In the genomic region with DNA sequence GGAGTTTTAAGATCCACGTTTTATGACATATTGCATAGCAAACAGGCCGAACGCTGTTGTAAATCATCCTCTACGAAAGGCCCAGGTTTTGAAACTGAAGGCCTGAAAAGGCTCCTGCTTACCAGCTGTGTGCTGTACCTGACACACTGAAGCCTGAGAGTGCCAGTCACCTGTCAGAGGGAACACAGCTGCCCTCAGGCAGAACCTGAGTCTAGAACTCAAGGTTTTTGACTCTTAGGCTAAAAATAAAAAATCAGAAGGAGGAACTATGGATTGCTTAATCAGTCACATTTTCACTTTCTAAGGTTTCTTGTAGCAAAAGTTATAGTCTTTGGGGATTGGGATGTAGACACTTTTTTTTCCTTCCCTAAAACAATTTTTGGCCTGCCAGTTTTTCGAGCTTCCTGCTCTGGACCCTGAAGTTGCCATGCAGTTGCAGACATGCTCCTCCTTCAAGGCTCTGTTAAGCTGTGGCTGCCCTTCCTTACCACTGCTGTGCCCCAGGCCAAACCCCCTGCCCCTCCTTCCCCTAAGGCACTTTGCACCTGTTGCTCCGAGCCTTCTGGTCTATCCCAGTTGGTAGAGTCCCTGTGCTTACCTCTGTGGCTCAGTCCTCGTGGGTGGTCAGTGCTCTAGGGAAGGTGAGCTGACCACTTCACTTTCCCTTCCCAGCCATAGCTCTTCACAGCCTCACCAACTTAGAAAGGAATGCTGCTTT, we compare ENCODE assay signal across 8 cellular contexts.
DNase-seq lines count a peak whose midpoint lies in the region; ATAC-seq lines count a peak whose summit lies in the region.

No MANE protein-coding gene starts in this region.

- no peak for ATAC-seq in stimulated activated naive CD8-positive, alpha-beta T cell treated with anti-CD3 and anti-CD28 coated beads, Interleukin-15, amount 100 ng/mL, for 72 hours
- ATAC-seq in HG03521 (IDR thresholded peaks at IDR 0.05; ENCODE audit: unreplicated experiment): no peak

- no peaks in the 10 kb centered on the region for H3K9me3 Mint-ChIP-seq in stimulated activated naive CD8-positive, alpha-beta T cell treated with anti-CD3 and anti-CD28 coated beads, Interleukin-15, amount 100 ng/mL, for 72 hours

- no peak overlapping the region for H3K4me3 Mint-ChIP-seq in stimulated activated naive CD8-positive, alpha-beta T cell treated with anti-CD3 and anti-CD28 coated beads, Interleukin-15, amount 100 ng/mL, for 72 hours

- DNase-seq in DMS 273 (lab: John Stamatoyannopoulos, UW; ENCODE audit: unreplicated experiment) (peak; percentile 20), DMS 273 treated with DMSO at 0.1 percent for 48 hours (lab: John Stamatoyannopoulos, UW) (no peak), SKM-1 (lab: John Stamatoyannopoulos, UW; ENCODE audit: unreplicated experiment) (peak; percentile 51), islet precursor cell (peak; percentile 54), NCI-H1092 treated with DMSO at 0.1 percent for 48 hours (lab: John Stamatoyannopoulos, UW) (no peak)
- no peak for DNase-seq in stimulated activated naive CD8-positive, alpha-beta T cell treated with anti-CD3 and anti-CD28 coated beads, Interleukin-15, amount 100 ng/mL, for 72 hours
- DNase-seq in effector CD4-positive, alpha-beta T cell: no peak

- peak overlapping the region; percentile 64 to 93 for H3K27ac Mint-ChIP-seq in stimulated activated naive CD8-positive, alpha-beta T cell treated with anti-CD3 and anti-CD28 coated beads, Interleukin-15, amount 100 ng/mL, for 72 hours

- H3K4me1 Mint-ChIP-seq in stimulated activated naive CD8-positive, alpha-beta T cell treated with anti-CD3 and anti-CD28 coated beads, Interleukin-15, amount 100 ng/mL, for 72 hours: peaks cover 33% of the 10 kb centered on the region

- H3K27me3 Mint-ChIP-seq in stimulated activated naive CD8-positive, alpha-beta T cell treated with anti-CD3 and anti-CD28 coated beads, Interleukin-15, amount 100 ng/mL, for 72 hours: no peaks in the 10 kb centered on the region

Comparison
In these comparisons a context has a peak if more than half of its experiments do, and no peak if none do; other contexts are left out.
1. DNase-seq: peak in DMS 273 (single experiment), SKM-1 (single experiment) and islet precursor cell (single experiment); none in DMS 273 treated with DMSO at 0.1 percent for 48 hours (single experiment), stimulated activated naive CD8-positive, alpha-beta T cell treated with anti-CD3 and anti-CD28 coated beads, Interleukin-15, amount 100 ng/mL, for 72 hours (0 of 2), effector CD4-positive, alpha-beta T cell (single experiment) and NCI-H1092 treated with DMSO at 0.1 percent for 48 hours (single experiment).